Comparison of ENCODE assay signal across 1 cellular context in the genomic region with DNA sequence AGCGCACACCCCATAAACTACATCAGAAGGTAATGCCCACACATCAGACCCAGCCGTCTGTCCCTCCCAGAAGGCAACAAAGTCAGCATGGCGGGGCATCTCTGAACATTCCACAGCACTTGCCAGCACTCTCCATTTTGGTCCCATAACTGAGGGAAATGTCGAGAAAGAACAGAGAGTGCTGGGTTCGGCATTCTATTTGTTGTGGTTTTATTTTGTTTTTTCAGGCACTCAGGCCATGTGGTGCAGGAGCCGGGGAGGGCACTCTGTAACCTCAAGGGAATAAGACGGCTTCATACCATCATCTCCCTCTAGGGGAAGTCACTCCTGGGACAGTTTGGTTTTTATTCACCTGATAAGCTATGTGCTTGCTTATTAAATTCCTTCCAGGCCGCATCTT.
TF ChIP-seq lines count a peak whose summit lies in the region.

No MANE protein-coding gene starts in this region.

TF ChIP-seq in IMR-90, 13 proteins besides CTCF, POLR2A, EP300 and RAD21:
- no peak for TF ChIP-seq NFE2L2 (IDR thresholded peaks at IDR 0.05; ENCODE audit: low read depth, low read length)
- TF ChIP-seq SMC3 (IDR thresholded peaks at IDR 0.05; ENCODE audit: low read depth, low read length), result no peak
- TF ChIP-seq FOS (IDR thresholded peaks at IDR 0.05; ENCODE audit: low read depth, low read length), result no peak
- TF ChIP-seq MAFK (IDR thresholded peaks at IDR 0.05; ENCODE audit: low read depth, low read length), result no peak
- TF ChIP-seq, protein P1, sequence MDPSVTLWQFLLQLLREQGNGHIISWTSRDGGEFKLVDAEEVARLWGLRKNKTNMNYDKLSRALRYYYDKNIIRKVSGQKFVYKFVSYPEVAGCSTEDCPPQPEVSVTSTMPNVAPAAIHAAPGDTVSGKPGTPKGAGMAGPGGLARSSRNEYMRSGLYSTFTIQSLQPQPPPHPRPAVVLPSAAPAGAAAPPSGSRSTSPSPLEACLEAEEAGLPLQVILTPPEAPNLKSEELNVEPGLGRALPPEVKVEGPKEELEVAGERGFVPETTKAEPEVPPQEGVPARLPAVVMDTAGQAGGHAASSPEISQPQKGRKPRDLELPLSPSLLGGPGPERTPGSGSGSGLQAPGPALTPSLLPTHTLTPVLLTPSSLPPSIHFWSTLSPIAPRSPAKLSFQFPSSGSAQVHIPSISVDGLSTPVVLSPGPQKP (IDR thresholded peaks at IDR 0.05; ENCODE audit: borderline replicate concordance, low read depth, low read length), result no peak
- TF ChIP-seq CHD1 (IDR thresholded peaks at IDR 0.05; ENCODE audit: low read depth, low read length), result no peak
- no peak for TF ChIP-seq RFX5 (IDR thresholded peaks at IDR 0.05; ENCODE audit: low read depth, low read length)
- TF ChIP-seq RCOR1 (IDR thresholded peaks at IDR 0.05; ENCODE audit: insufficient replicate concordance, low read length), result no peak
- no peak for TF ChIP-seq CEBPB (IDR thresholded peaks at IDR 0.05; ENCODE audit: low read depth, low read length)
- no peak for TF ChIP-seq BHLHE40 (IDR thresholded peaks at IDR 0.05; ENCODE audit: low read depth, low read length)
- TF ChIP-seq, protein P2, sequence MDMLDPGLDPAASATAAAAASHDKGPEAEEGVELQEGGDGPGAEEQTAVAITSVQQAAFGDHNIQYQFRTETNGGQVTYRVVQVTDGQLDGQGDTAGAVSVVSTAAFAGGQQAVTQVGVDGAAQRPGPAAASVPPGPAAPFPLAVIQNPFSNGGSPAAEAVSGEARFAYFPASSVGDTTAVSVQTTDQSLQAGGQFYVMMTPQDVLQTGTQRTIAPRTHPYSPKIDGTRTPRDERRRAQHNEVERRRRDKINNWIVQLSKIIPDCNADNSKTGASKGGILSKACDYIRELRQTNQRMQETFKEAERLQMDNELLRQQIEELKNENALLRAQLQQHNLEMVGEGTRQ (IDR thresholded peaks at IDR 0.05; ENCODE audit: low read depth, low read length), result no peak
- TF ChIP-seq MAZ (IDR thresholded peaks at IDR 0.05; ENCODE audit: borderline replicate concordance, low read depth, low read length), result no peak
- no peak for TF ChIP-seq MXI1 (IDR thresholded peaks at IDR 0.05; ENCODE audit: borderline replicate concordance, low read depth, low read length)
TF ChIP-seq in IMR-90: peak in this region for 0.
